ENCODE assay signal across 27 cellular contexts in the genomic region with DNA sequence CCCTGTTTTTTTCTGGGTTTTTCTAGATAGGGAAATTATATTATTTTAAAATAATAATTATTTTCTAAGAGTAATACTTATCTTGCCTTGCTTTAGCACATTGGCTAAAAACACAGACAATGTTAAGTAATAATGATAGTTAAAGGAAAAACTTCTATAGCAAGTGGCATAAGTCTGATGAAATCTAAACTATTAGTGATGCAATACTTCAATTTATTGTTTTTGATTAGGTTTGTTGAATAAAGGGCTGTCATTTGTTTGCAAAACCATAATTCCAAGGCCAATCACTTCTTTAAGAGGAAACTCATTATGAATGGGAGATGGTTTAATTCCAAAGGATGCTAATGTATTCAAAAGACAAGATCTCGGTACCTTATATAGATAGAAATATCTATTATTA.
"Had no signal": no experiment of that assay in that cellular context is flagged by ENCODE, and none has a peak within 500 bp of the region (broad histone marks: within the 10 kb centered on the region; RNA-seq: fewer than 3 reads in every experiment).

No MANE protein-coding gene starts in this region.

- H3K4me3 ChIP-seq: colonic mucosa, coronary artery, dorsolateral prefrontal cortex, esophagus muscularis mucosa, esophagus squamous epithelium, gastrocnemius medialis, gastroesophageal sphincter, heart left ventricle, heart right ventricle had no signal

- H3K27me3 ChIP-seq: colonic mucosa, esophagus muscularis mucosa, esophagus squamous epithelium, foreskin keratinocyte, gastrocnemius medialis, gastroesophageal sphincter, heart left ventricle, heart right ventricle had no signal

- FAIRE-seq: colon, endometrium, endothelial cell of umbilical vein had no signal

- ATAC-seq: effector memory CD8-positive, alpha-beta T cell; esophagus mucosa; foreskin keratinocyte; gastrocnemius medialis; gastroesophageal sphincter; heart left ventricle; heart right ventricle had no signal

- H3K36me3 ChIP-seq: colonic mucosa, esophagus muscularis mucosa, esophagus squamous epithelium, gastrocnemius medialis, gastroesophageal sphincter, heart left ventricle, heart right ventricle had no signal

- H3K4me1 ChIP-seq: colonic mucosa, esophagus muscularis mucosa, esophagus squamous epithelium, foreskin keratinocyte, gastrocnemius medialis, gastroesophageal sphincter, heart left ventricle, heart right ventricle had no signal

- DNase-seq: colonic mucosa; cortex of kidney; dermis blood vessel endothelial cell; dorsolateral prefrontal cortex; effector CD4-positive, alpha-beta T cell; effector CD8-positive, alpha-beta T cell; effector memory CD4-positive, alpha-beta T cell; effector memory CD8-positive, alpha-beta T cell; endodermal cell; erythroblast; esophagus squamous epithelium; foreskin fibroblast; foreskin keratinocyte; foreskin melanocyte; gastrocnemius medialis; glutamatergic neuron; head of caudate nucleus; heart left ventricle; heart right ventricle had no signal

- H3K27ac ChIP-seq: colonic mucosa, coronary artery, dorsolateral prefrontal cortex, epithelial cell of prostate, esophagus muscularis mucosa, esophagus squamous epithelium, foreskin keratinocyte, gastrocnemius medialis, gastroesophageal sphincter, heart left ventricle, heart right ventricle had no signal

- H3K9me3 ChIP-seq: colonic mucosa, esophagus muscularis mucosa, esophagus squamous epithelium, gastrocnemius medialis, gastroesophageal sphincter, heart left ventricle, heart right ventricle had no signal
